Comparison of ENCODE assay signal across 8 cellular contexts in the genomic region with DNA sequence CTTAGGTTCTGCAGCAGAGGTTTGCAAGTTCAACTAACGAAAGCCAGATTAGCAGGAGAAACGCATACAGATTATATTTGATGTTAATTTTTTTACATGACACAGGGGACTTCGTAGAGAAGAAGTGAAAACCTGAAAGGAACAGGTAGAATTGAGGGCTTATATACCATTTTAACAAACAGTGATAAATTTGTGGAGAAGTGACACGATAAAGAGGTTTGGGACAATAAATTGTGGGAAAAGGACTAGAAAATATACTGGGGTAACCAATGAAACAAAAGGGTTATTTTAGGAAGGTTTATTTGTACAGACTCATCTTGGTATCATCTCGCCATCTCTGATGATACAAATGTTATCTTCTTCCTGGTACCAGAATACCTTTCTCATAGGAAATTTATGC.
"Had no signal": no experiment of that assay in that cellular context is flagged by ENCODE, and none has a peak within 500 bp of the region (broad histone marks: within the 10 kb centered on the region; RNA-seq: fewer than 3 reads in every experiment).

No MANE protein-coding gene starts in this region.

- ATAC-seq: HCT116 had no signal

- H3K36me3 ChIP-seq: HAP-1 had no signal

- H3K27ac ChIP-seq: GM23248 had no signal

- H3K4me3 ChIP-seq: GM23248, HAP-1 had no signal

- H3K4me1 ChIP-seq: HAP-1 had no signal

- FAIRE-seq: HTR-8/SVneo had no signal

- H3K9ac ChIP-seq: GM23248 had no signal

- H3K9me3 ChIP-seq: HAP-1 had no signal

- H2AFZ ChIP-seq: GM23248 had no signal

- DNase-seq: GOT3, H7, IMR-90, KBM-7 had no signal
